9 cellular contexts compared by ENCODE assay signal in genomic region chr17:37742762-37743611, GRCh38. TPM values are rescaled to one million over a fixed set of nuclear protein-coding genes. Genes with fewer than 3 reads are reported as not detected.
DNase-seq lines count a peak whose midpoint lies in the region; ATAC-seq and TF ChIP-seq lines count a peak whose summit lies in the region.
"Had no signal": no experiment of that assay in that cellular context is flagged by ENCODE, and none has a peak within 500 bp of the region (broad histone marks: within the 10 kb centered on the region; RNA-seq: fewer than 3 reads in every experiment).

No MANE protein-coding gene starts in this region.

- H3K27me3 Mint-ChIP-seq in activated T-helper 2 cell treated with anti-CD3 and anti-CD28 coated beads, Interferon-gamma antibody, Interleukin-2, Interleukin-4, amounts not matched to agents 10 μg/mL and 5 μg/mL and 100 μg/mL, durations not matched to agents 14 hours and 24 hours and 36 hours (ENCODE audit: low read depth): peaks cover 78% of the 10 kb centered on the region

- H2AFZ ChIP-seq in MM.1S (ENCODE audit: low read length): no peak overlapping the region

- intact Hi-C loops in activated T-helper 2 cell treated with anti-CD3 and anti-CD28 coated beads, Interferon-gamma antibody, Interleukin-2, Interleukin-4, amounts not matched to agents 10 μg/mL and 5 μg/mL and 100 μg/mL, durations not matched to agents 14 hours and 24 hours and 36 hours (cut with micrococcal nuclease): loop anchor here (5.0 kb wide), 1 partner anchor 796 kb away; the partner anchor contains the start of gene AATF
- intact Hi-C loops in testis (cut with DNase I; ENCODE audit: low total_unique reads): no loop called here

- H3K9me3 ChIP-seq in testis (no peaks in the 10 kb centered on the region), MM.1S (replicated peaks; ENCODE audit: insufficient read depth, low read length) (no peaks in the 10 kb centered on the region)

- no peaks in the 10 kb centered on the region for H3F3A ChIP-seq in MM.1S (ENCODE audit: insufficient read depth, low read length)

- H3K27ac ChIP-seq in testis: no peak overlapping the region
- no peak overlapping the region for H3K27ac ChIP-seq in MM.1S (ENCODE audit: low read length)

- no peak for TF ChIP-seq POLR2A in testis (IDR thresholded peaks at IDR 0.05)

- no peaks in the 10 kb centered on the region for H3K9me3 Mint-ChIP-seq in activated T-helper 2 cell treated with anti-CD3 and anti-CD28 coated beads, Interferon-gamma antibody, Interleukin-2, Interleukin-4, amounts not matched to agents 10 μg/mL and 5 μg/mL and 100 μg/mL, durations not matched to agents 14 hours and 24 hours and 36 hours

- peaks cover 6% of the 10 kb centered on the region for H3K27me3 ChIP-seq in testis
- H3K27me3 ChIP-seq in MM.1S (replicated peaks; ENCODE audit: insufficient read depth, low read length): peaks cover 20% of the 10 kb centered on the region

- H3K4me2 ChIP-seq in MM.1S (ENCODE audit: low read depth, low read length): no peak overlapping the region

- DNase-seq in activated T-cell treated with anti-CD3 and anti-CD28 coated beads, Interleukin-2, amount 50 U/mL, for 1 hour: peak; percentile 34
- DNase-seq in activated T-cell treated with anti-CD3 and anti-CD28 coated beads for 4 hours (no peak), left kidney (ENCODE audit: low read depth, low spot score) (peak; percentile 64), testis (no peak), NCI-H1105 (lab: John Stamatoyannopoulos, UW) (no peak), MM.1S (no peak)
- DNase-seq in activated T-helper 2 cell treated with anti-CD3 and anti-CD28 coated beads, Interferon-gamma antibody, Interleukin-2, Interleukin-4, amounts not matched to agents 10 μg/mL and 5 μg/mL and 100 μg/mL, durations not matched to agents 14 hours and 24 hours and 36 hours (ENCODE audit: low spot score): no peak

- WGBS in testis, 2 donors: 3 to 8% methylated on average over 27 to 76 of the region's 76 CpGs

- no peaks in the 10 kb centered on the region for H3K36me3 Mint-ChIP-seq in activated T-helper 2 cell treated with anti-CD3 and anti-CD28 coated beads, Interferon-gamma antibody, Interleukin-2, Interleukin-4, amounts not matched to agents 10 μg/mL and 5 μg/mL and 100 μg/mL, durations not matched to agents 14 hours and 24 hours and 36 hours (ENCODE audit: low read depth)
- H3K36me3 Mint-ChIP-seq: CD4-positive, CD25-positive, alpha-beta regulatory T cell had no signal

- H3K4me3 Mint-ChIP-seq in activated T-helper 2 cell treated with anti-CD3 and anti-CD28 coated beads, Interferon-gamma antibody, Interleukin-2, Interleukin-4, amounts not matched to agents 10 μg/mL and 5 μg/mL and 100 μg/mL, durations not matched to agents 14 hours and 24 hours and 36 hours (ENCODE audit: low read depth): peak overlapping the region; percentile 68

- no peaks in the 10 kb centered on the region for H3K79me2 ChIP-seq in MM.1S (ENCODE audit: low read length)

- TF ChIP-seq CTCF in testis (IDR thresholded peaks at IDR 0.05) (no peak), MM.1S (IDR thresholded peaks at IDR 0.05; ENCODE audit: low read length) (no peak)

- ATAC-seq in HG02642 (IDR thresholded peaks at IDR 0.05; ENCODE audit: poor library complexity, unreplicated experiment): no peak

- peaks cover 18% of the 10 kb centered on the region for H3K4me1 ChIP-seq in testis
- 0 out of 2 replicates have a peak, but pooled peaks cover 9% of the 10 kb centered on the region for H3K4me1 ChIP-seq in MM.1S (ENCODE audit: low read length)

- no peak overlapping the region for H3K9ac ChIP-seq in MM.1S (ENCODE audit: low read length)

- no peaks in the 10 kb centered on the region for H4K20me1 ChIP-seq in MM.1S (ENCODE audit: insufficient read depth, low read length)

- H3K36me3 ChIP-seq in testis (ENCODE audit: low read depth, missing control alignments) (no peaks in the 10 kb centered on the region), MM.1S (replicated peaks; ENCODE audit: insufficient read depth, low read length) (no peaks in the 10 kb centered on the region)

- peak overlapping the region; percentile 21 for H3K27ac Mint-ChIP-seq in activated T-helper 2 cell treated with anti-CD3 and anti-CD28 coated beads, Interferon-gamma antibody, Interleukin-2, Interleukin-4, amounts not matched to agents 10 μg/mL and 5 μg/mL and 100 μg/mL, durations not matched to agents 14 hours and 24 hours and 36 hours
- H3K27ac Mint-ChIP-seq: CD4-positive, CD25-positive, alpha-beta regulatory T cell had no signal

- peak overlapping the region; percentile 40 for H3K4me3 ChIP-seq in testis
- no peak overlapping the region for H3K4me3 ChIP-seq in MM.1S (ENCODE audit: low read length)

- H3K9me2 ChIP-seq in MM.1S (replicated peaks; ENCODE audit: insufficient read depth, low read length): no peaks in the 10 kb centered on the region

- H3K4me1 Mint-ChIP-seq in activated T-helper 2 cell treated with anti-CD3 and anti-CD28 coated beads, Interferon-gamma antibody, Interleukin-2, Interleukin-4, amounts not matched to agents 10 μg/mL and 5 μg/mL and 100 μg/mL, durations not matched to agents 14 hours and 24 hours and 36 hours (ENCODE audit: low read depth): peaks cover 27% of the 10 kb centered on the region

RNA-seq across cellular contexts. Expression of gene HNF1B, which starts 1.9 kb away (rescaled TPM):
- 4.6 and 5.0 TPM in 2 replicates for total RNA-seq in activated T-helper 2 cell treated with anti-CD3 and anti-CD28 coated beads, Interferon-gamma antibody, Interleukin-2, Interleukin-4, amounts not matched to agents 10 μg/mL and 5 μg/mL and 100 μg/mL, durations not matched to agents 14 hours and 24 hours and 36 hours
- total RNA-seq in testis: 1 to 10 TPM; 2.9 to 3.2 TPM
- polyA plus RNA-seq in testis (ENCODE audit: insufficient read depth, low read depth, low replicate concordance): 6.3 TPM
- total RNA-seq: CD4-positive, CD25-positive, alpha-beta regulatory T cell had no signal
- polyA plus RNA-seq: CD4-positive, CD25-positive, alpha-beta regulatory T cell had no signal

Comparison
In these comparisons a context has a peak if more than half of its experiments do, and no peak if none do; other contexts are left out.
1. DNase-seq: peak in activated T-cell treated with anti-CD3 and anti-CD28 coated beads, Interleukin-2, amount 50 U/mL, for 1 hour (single experiment) and left kidney (single experiment); none in activated T-cell treated with anti-CD3 and anti-CD28 coated beads for 4 hours (single experiment), activated T-helper 2 cell treated with anti-CD3 and anti-CD28 coated beads, Interferon-gamma antibody, Interleukin-2, Interleukin-4, amounts not matched to agents 10 μg/mL and 5 μg/mL and 100 μg/mL, durations not matched to agents 14 hours and 24 hours and 36 hours (single experiment), testis (single experiment), NCI-H1105 (single experiment) and MM.1S (single experiment).